In the genomic region with DNA sequence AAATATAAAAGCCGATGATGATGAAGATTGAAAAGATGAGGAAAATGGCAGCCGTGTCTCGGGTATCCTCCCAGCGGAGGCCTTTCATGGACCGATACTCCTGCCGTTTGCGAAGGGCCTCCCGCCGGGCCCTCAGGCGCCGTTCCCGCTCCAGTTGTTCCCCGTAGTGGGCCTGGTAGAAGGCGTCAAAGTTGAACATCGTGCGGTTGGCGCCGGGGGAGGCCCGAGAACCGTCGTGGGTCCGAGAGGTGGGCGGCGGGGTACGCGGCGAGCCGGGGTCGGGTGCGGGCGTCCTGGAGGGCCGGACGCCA, we compare ENCODE assay signal across 8 cellular contexts. TPM values are rescaled to one million over a fixed set of nuclear protein-coding genes. Genes with fewer than 3 reads are reported as not detected.
DNase-seq lines count a peak whose midpoint lies in the region; ATAC-seq and TF ChIP-seq lines count a peak whose summit lies in the region.

No MANE protein-coding gene starts in this region.

- H3K27ac ChIP-seq in IMR-90 (ENCODE audit: insufficient read depth, low read length) (peak overlapping the region; percentile 93), cingulate gyrus (ENCODE audit: low read depth, low read length) (peak overlapping the region; percentile 61)

- ATAC-seq in IMR-90 (ENCODE audit: low read depth) = 0 out of 2 replicates have a peak, but pooled peaks have one; percentile 1
- no peak for ATAC-seq in naive B cell (ENCODE audit: low read depth in 2 of 2)

- H4K8ac ChIP-seq in IMR-90 (ENCODE audit: low read depth in 2 of 2, low read length in 2 of 2) = peak overlapping the region; percentile 74 to 99

- peaks cover 16% of the 10 kb centered on the region; the same call in 1 of the 2 replicates for H4K20me1 ChIP-seq in IMR-90 (ENCODE audit: insufficient read depth, low read length)

- 0 out of 2 replicates have a peak overlapping the region, but pooled peaks have one; percentile 11 for H2BK120ac ChIP-seq in IMR-90 (ENCODE audit: low read depth, low read length)

- peak overlapping the region; percentile 92 for H3K23ac ChIP-seq in IMR-90 (ENCODE audit: low read depth, low read length)

- peaks cover 16% of the 10 kb centered on the region for H3K36me3 ChIP-seq in IMR-90 (ENCODE audit: control insufficient read depth, insufficient read depth, low read length)

- dilution Hi-C loops in IMR-90 (cut with HindIII; ENCODE audit: low sequenced_read_pairs, unreplicated experiment) = no loop called here

- H3K9me3 ChIP-seq in IMR-90 (ENCODE audit: control insufficient read depth, insufficient read depth, low read length) = no peaks in the 10 kb centered on the region

- H3K4me1 ChIP-seq in IMR-90 (ENCODE audit: control insufficient read depth, insufficient read depth, low read length) = peaks cover 13% of the 10 kb centered on the region

- no peak overlapping the region for H4K91ac ChIP-seq in IMR-90 (ENCODE audit: insufficient read depth, low read depth, low read length)

- H3K4ac ChIP-seq in IMR-90 (ENCODE audit: low read depth, low read length) = peak overlapping the region; percentile 83

- H3K4me3 Mint-ChIP-seq in naive B cell = peak overlapping the region; percentile 95 to 99 (median 98)

- WGBS in IMR-90 (ENCODE audit: extremely low coverage in 2 of 2, insufficient read length in 1 of 2), 2 experiments = 2% methylated on average over 23 of the region's 33 CpGs; no CpG with 5 or more reads in 1 of the 2 experiments

- H2BK15ac ChIP-seq in IMR-90 (ENCODE audit: low read depth, low read length) = no peak overlapping the region

- CTCF ChIA-PET in IMR-90 (lab: Yijun Ruan, JAX) = no interaction called here

- peaks cover 7% of the 10 kb centered on the region; the same call in 1 of the 2 replicates for H3K9me1 ChIP-seq in IMR-90 (ENCODE audit: insufficient read depth, low read length)

- POLR2A ChIA-PET in IMR-90 (lab: Charles Lee; ENCODE audit: unreplicated experiment) = no interaction called here

- TF ChIP-seq RAD21 in IMR-90 (IDR thresholded peaks at IDR 0.05; ENCODE audit: low read length) = no peak

- H2AFZ ChIP-seq in IMR-90 (replicated peaks; ENCODE audit: low read length, poor library complexity) = peak overlapping the region; percentile 100

- H3K27me3 ChIP-seq in IMR-90 (ENCODE audit: control insufficient read depth, insufficient read depth, low read length) = no peaks in the 10 kb centered on the region

- BruUV-seq in IMR-90 (replicated peaks; lab: Mats Ljungman, UMichigan) = no TSS peak

- H2AK9ac ChIP-seq in IMR-90 (replicated peaks; ENCODE audit: low read depth, low read length, poor library complexity) = peak overlapping the region; percentile 84

- H3K36me3 Mint-ChIP-seq in naive B cell = no peaks in the 10 kb centered on the region

- 0 out of 2 replicates have a peak overlapping the region, but pooled peaks have one; percentile 90 for H3K14ac ChIP-seq in IMR-90 (replicated peaks; ENCODE audit: low read depth, low read length)

- in situ Hi-C loops in IMR-90 (cut with MboI; ENCODE audit: low sequenced_read_pairs) = no loop called here

- 0 out of 2 replicates have a peak overlapping the region, but pooled peaks have one; percentile 31 for H2AK5ac ChIP-seq in IMR-90 (ENCODE audit: low read depth, low read length)

- DNase-seq in GM12864 (ENCODE audit: low read depth) (no peak), IMR-90 (no peak), naive B cell (no peak), NCI-H510A treated with DMSO at 0.1 percent for 48 hours (lab: John Stamatoyannopoulos, UW) (no peak), HuH-7.5 (ENCODE audit: low spot score) (no peak), NOMO-1 treated with DMSO at 0.1 percent for 48 hours (lab: John Stamatoyannopoulos, UW; ENCODE audit: unreplicated experiment) (no peak), iPS-NIHi11 (ENCODE audit: low spot score) (no peak)

- peak overlapping the region; percentile 96 for H3K4me3 ChIP-seq in GM12864 (ENCODE audit: low read depth, low read length)
- peak overlapping the region; percentile 96 for H3K4me3 ChIP-seq in IMR-90 (ENCODE audit: insufficient read depth, low read depth, low read length)

- H3K9me3 Mint-ChIP-seq in naive B cell = no peaks in the 10 kb centered on the region

- H2BK20ac ChIP-seq in IMR-90 (ENCODE audit: low read depth, low read length) = no peak overlapping the region

- H3K27ac Mint-ChIP-seq in naive B cell = peak overlapping the region in 5 of 6 donors; percentile 56 to 100 (median 97)

- no peaks in the 10 kb centered on the region for H3K27me3 Mint-ChIP-seq in naive B cell

- peak overlapping the region; percentile 38; the same call in 1 of the 2 replicates for H3K56ac ChIP-seq in IMR-90 (ENCODE audit: extremely low read depth, insufficient read depth, low read length)

- peaks cover 59 to 87% of the 10 kb centered on the region in 2 experiments for H3K79me1 ChIP-seq in IMR-90 (ENCODE audit: low read depth in 1 of 2, low read length in 2 of 2)

- H4K5ac ChIP-seq in IMR-90 (ENCODE audit: low read depth, low read length) = peak overlapping the region; percentile 98

- no peak for TF ChIP-seq POLR2A in IMR-90 (IDR thresholded peaks at IDR 0.05; ENCODE audit: low read depth, low read length)

- H2BK5ac ChIP-seq in IMR-90 (ENCODE audit: low read depth, low read length, poor library complexity, severe bottlenecking) = peak overlapping the region; percentile 84

- peak overlapping the region; percentile 88 for H3K9ac ChIP-seq in IMR-90 (ENCODE audit: low read depth, low read length)

- H3K4me1 Mint-ChIP-seq in naive B cell = peaks cover 20 to 51% (median 33%) of the 10 kb centered on the region in 3 donors

- no peak overlapping the region; the same call in 1 of the 2 replicates for H3K18ac ChIP-seq in IMR-90 (ENCODE audit: low read depth, low read length)

- peak overlapping the region; percentile 98 for H3K4me2 ChIP-seq in IMR-90 (ENCODE audit: low read depth, low read length)

- TF ChIP-seq CTCF in GM12864 (IDR thresholded peaks at IDR 0.05; ENCODE audit: low read depth, low read length, missing control alignments) (no peak), IMR-90 (conservative IDR thresholded peaks at IDR 0.05; ENCODE audit: low read depth, low read length) (no peak)

- intact Hi-C loops in IMR-90 (cut with micrococcal nuclease) = loop anchor here (1.0 to 5.0 kb wide), 3 partner anchors 35 to 168 kb away; a partner anchor contains a TSS

TF ChIP-seq in IMR-90, 13 proteins besides CTCF, POLR2A, EP300 and RAD21:
- no peak for TF ChIP-seq CHD1 (IDR thresholded peaks at IDR 0.05; ENCODE audit: low read depth, low read length)
- no peak for TF ChIP-seq CEBPB (IDR thresholded peaks at IDR 0.05; ENCODE audit: low read depth, low read length)
- no peak for TF ChIP-seq FOS (IDR thresholded peaks at IDR 0.05; ENCODE audit: low read depth, low read length)
- TF ChIP-seq MXI1 (IDR thresholded peaks at IDR 0.05; ENCODE audit: borderline replicate concordance, low read depth, low read length) = no peak
- TF ChIP-seq SMC3 (IDR thresholded peaks at IDR 0.05; ENCODE audit: low read depth, low read length) = no peak
- TF ChIP-seq MAFK (IDR thresholded peaks at IDR 0.05; ENCODE audit: low read depth, low read length) = no peak
- TF ChIP-seq, protein P1, sequence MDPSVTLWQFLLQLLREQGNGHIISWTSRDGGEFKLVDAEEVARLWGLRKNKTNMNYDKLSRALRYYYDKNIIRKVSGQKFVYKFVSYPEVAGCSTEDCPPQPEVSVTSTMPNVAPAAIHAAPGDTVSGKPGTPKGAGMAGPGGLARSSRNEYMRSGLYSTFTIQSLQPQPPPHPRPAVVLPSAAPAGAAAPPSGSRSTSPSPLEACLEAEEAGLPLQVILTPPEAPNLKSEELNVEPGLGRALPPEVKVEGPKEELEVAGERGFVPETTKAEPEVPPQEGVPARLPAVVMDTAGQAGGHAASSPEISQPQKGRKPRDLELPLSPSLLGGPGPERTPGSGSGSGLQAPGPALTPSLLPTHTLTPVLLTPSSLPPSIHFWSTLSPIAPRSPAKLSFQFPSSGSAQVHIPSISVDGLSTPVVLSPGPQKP (IDR thresholded peaks at IDR 0.05; ENCODE audit: borderline replicate concordance, low read depth, low read length) = no peak
- TF ChIP-seq NFE2L2 (IDR thresholded peaks at IDR 0.05; ENCODE audit: low read depth, low read length) = no peak
- TF ChIP-seq RFX5 (IDR thresholded peaks at IDR 0.05; ENCODE audit: low read depth, low read length) = no peak
- no peak for TF ChIP-seq RCOR1 (IDR thresholded peaks at IDR 0.05; ENCODE audit: insufficient replicate concordance, low read length)

RNA-seq across cellular contexts. Expression of a gene that starts 0.6 kb away (rescaled TPM):
- 1.6 and 1.7 TPM in 2 replicates for total RNA-seq in IMR-90 (2012; rRNA removed)
- polyA plus RNA-seq in IMR-90 (2012; rRNA removed) (9.0 and 10.6 TPM in 2 replicates), naive B cell (ENCODE audit: low read depth in 6 of 6) (10 to 100 TPM in 5 of 6 donors, 1 to 10 TPM in 1; 9.9 to 15.4 (median 12.2) TPM)
- 14.3 and 19.4 TPM in 2 replicates for polyA plus RNA-seq in IMR-90 (2012; cell fraction: cytosol; rRNA removed)
- polyA plus RNA-seq in IMR-90 (2012; cell fraction: nucleus; rRNA removed; ENCODE audit: low replicate concordance) = 4.8 and 8.4 TPM in 2 replicates

RNA-seq across cellular contexts. Expression of a gene that starts 0.7 kb away (rescaled TPM):
- 35.7 and 40.8 TPM in 2 replicates for total RNA-seq in IMR-90 (2012; rRNA removed)
- polyA plus RNA-seq in IMR-90 (2012; rRNA removed) = 65.2 and 72.2 TPM in 2 replicates
- polyA plus RNA-seq in IMR-90 (2012; cell fraction: cytosol; rRNA removed) = 58.5 and 82.9 TPM in 2 replicates
- polyA plus RNA-seq in IMR-90 (2012; cell fraction: nucleus; rRNA removed; ENCODE audit: low replicate concordance) = 42.2 and 57.7 TPM in 2 replicates
- 100 to 1,000 TPM; 129 to 249 (median 148) TPM for polyA plus RNA-seq in naive B cell (ENCODE audit: low read depth in 6 of 6)

RNA-seq across cellular contexts. Expression of a gene that starts 15.1 kb away (rescaled TPM):
- 2.3 and 2.8 TPM in 2 replicates for total RNA-seq in IMR-90 (2012; rRNA removed)
- 3.1 and 4.8 TPM in 2 replicates for polyA plus RNA-seq in IMR-90 (2012; rRNA removed)
- polyA plus RNA-seq in IMR-90 (2012; cell fraction: cytosol; rRNA removed) = 4.4 and 4.9 TPM in 2 replicates
- 2.2 and 3.8 TPM in 2 replicates for polyA plus RNA-seq in IMR-90 (2012; cell fraction: nucleus; rRNA removed; ENCODE audit: low replicate concordance)
- under 1 TPM in 1 of 6 donors, not detected in 5; 0.23 TPM for polyA plus RNA-seq in naive B cell (ENCODE audit: low read depth in 6 of 6)

RNA-seq across cellular contexts. Expression of a gene that starts 36.8 kb away (rescaled TPM):
- total RNA-seq in IMR-90 (2012; rRNA removed) = 9.3 and 10.0 TPM in 2 replicates
- polyA plus RNA-seq in IMR-90 (2012; rRNA removed) (22.0 and 22.6 TPM in 2 replicates), naive B cell (ENCODE audit: low read depth in 6 of 6) (1 to 10 TPM in 2 of 6 donors, under 1 TPM in 4; 0.35 to 2.3 (median 0.84) TPM)
- polyA plus RNA-seq in IMR-90 (2012; cell fraction: cytosol; rRNA removed) = 9.5 and 18.4 TPM in 2 replicates
- polyA plus RNA-seq in IMR-90 (2012; cell fraction: nucleus; rRNA removed; ENCODE audit: low replicate concordance) = 99.0 and 183 TPM in 2 replicates

RNA-seq across cellular contexts. Expression of a gene that starts 55.9 kb away (rescaled TPM):
- total RNA-seq in IMR-90 (2012; rRNA removed) = 13.4 and 14.2 TPM in 2 replicates
- 19.9 and 22.6 TPM in 2 replicates for polyA plus RNA-seq in IMR-90 (2012; rRNA removed)
- polyA plus RNA-seq in IMR-90 (2012; cell fraction: cytosol; rRNA removed) = 16.7 and 17.6 TPM in 2 replicates
- polyA plus RNA-seq in IMR-90 (2012; cell fraction: nucleus; rRNA removed; ENCODE audit: low replicate concordance) = 7.5 and 18.0 TPM in 2 replicates
- polyA plus RNA-seq in naive B cell (ENCODE audit: low read depth in 6 of 6) = 10 to 100 TPM in 5 of 6 donors, not detected in 1; 10.8 to 18.9 (median 14.0) TPM
